Comparison of ENCODE assay signal across 1 cellular context in genomic region chr12:53251477-53252348, GRCh38.
TF ChIP-seq lines count a peak whose summit lies in the region.

No MANE protein-coding gene starts in this region.

TF ChIP-seq in SK-N-SH, 30 proteins besides CTCF, POLR2A, EP300 and RAD21 (continued from another document):
- no peak for TF ChIP-seq PBX3 (IDR thresholded peaks at IDR 0.05)
- TF ChIP-seq MAX (IDR thresholded peaks at IDR 0.05; ENCODE audit: low read depth) = peak; percentile 23; the same call in 1 of the 2 replicates
- TF ChIP-seq, protein P1, sequence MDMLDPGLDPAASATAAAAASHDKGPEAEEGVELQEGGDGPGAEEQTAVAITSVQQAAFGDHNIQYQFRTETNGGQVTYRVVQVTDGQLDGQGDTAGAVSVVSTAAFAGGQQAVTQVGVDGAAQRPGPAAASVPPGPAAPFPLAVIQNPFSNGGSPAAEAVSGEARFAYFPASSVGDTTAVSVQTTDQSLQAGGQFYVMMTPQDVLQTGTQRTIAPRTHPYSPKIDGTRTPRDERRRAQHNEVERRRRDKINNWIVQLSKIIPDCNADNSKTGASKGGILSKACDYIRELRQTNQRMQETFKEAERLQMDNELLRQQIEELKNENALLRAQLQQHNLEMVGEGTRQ (IDR thresholded peaks at IDR 0.05; ENCODE audit: borderline replicate concordance, low read depth, low read length) = peak; percentile 58
- TF ChIP-seq SIN3A (IDR thresholded peaks at IDR 0.05; ENCODE audit: borderline replicate concordance, low read depth, low read length) = peak; percentile 13; the same call in 1 of the 2 replicates
- TF ChIP-seq SMC3 (IDR thresholded peaks at IDR 0.05; ENCODE audit: low read depth, low read length) = peak; percentile 77
- peak; percentile 57; the same call in 1 of the 2 replicates for TF ChIP-seq TAF1 (IDR thresholded peaks at IDR 0.05; ENCODE audit: borderline replicate concordance, low read depth, low read length)
- no peak for TF ChIP-seq FOXM1 (IDR thresholded peaks at IDR 0.05; ENCODE audit: low read depth)
- TF ChIP-seq CHD2 (IDR thresholded peaks at IDR 0.05; ENCODE audit: low read length, partially characterized antibody) = peak; percentile 37
- no peak for TF ChIP-seq RCOR1 (IDR thresholded peaks at IDR 0.05; ENCODE audit: low read length)
- TF ChIP-seq NFIC (IDR thresholded peaks at IDR 0.05; ENCODE audit: borderline replicate concordance) = no peak; the same call in 1 of the 2 replicates
- TF ChIP-seq ELF1 (IDR thresholded peaks at IDR 0.05) = peak; percentile 90
- no peak for TF ChIP-seq RFX5 (IDR thresholded peaks at IDR 0.05; ENCODE audit: low read length)
- TF ChIP-seq YY1 (IDR thresholded peaks at IDR 0.05; ENCODE audit: low read depth) = peak; percentile 92
TF ChIP-seq in SK-N-SH: peak in this region for 11.
